27 cellular contexts compared by ENCODE assay signal in the genomic region with DNA sequence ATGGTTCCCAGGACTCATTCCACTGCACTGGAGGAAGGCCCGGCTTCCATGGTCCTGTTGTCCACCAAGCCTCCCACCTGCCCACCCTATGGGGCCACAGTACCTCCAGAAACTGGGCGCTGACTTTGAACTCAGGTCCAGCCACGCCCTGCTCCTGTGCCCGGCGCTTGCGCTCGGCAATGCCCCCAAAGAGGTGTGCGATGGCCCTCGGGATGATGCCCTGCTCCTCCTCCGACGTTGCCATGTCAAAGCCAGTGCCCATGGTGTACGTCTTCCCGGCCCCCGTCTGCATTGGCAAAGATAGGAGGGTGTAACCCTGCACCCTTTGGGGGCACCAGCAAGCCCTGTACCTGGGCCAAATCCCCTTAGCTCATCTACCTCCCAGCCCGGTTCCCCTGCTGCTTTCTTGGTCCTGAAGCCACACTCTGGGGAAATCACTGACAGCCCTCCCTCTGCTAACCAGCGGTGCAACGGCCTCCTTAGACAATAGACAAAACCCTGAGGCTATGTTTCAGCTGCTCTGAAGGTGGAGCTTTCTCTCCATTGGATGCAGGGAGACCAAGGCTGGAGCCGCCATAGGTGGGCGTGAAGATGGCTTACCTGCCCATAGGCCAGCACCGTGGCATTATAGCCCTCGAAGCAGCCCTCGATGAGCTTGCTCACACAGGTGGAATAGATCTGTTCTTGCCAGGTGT. TPM values are rescaled to one million over a fixed set of nuclear protein-coding genes. Genes with fewer than 3 reads are reported as not detected.
DNase-seq lines count a peak whose midpoint lies in the region; ATAC-seq, FAIRE-seq and TF ChIP-seq lines count a peak whose summit lies in the region.
"Had no signal": no experiment of that assay in that cellular context is flagged by ENCODE, and none has a peak within 500 bp of the region (broad histone marks: within the 10 kb centered on the region; RNA-seq: fewer than 3 reads in every experiment).

No MANE protein-coding gene starts in this region.

- H3K4me2 ChIP-seq in neuronal stem cell (ENCODE audit: insufficient read depth, low read length, poor library complexity, severe bottlenecking): no peak overlapping the region

- no peak for TF ChIP-seq POLR2A in GM12892 (IDR thresholded peaks at IDR 0.05; ENCODE audit: low read depth, low read length)

- H2BK12ac ChIP-seq in neuronal stem cell (ENCODE audit: low read length): no peak overlapping the region

- WGBS in neuronal stem cell (ENCODE audit: extremely low coverage in 2 of 2, insufficient read length in 2 of 2, insufficient replicate concordance in 1 of 2), 2 donors: no CpG with 5 or more reads among the region's 22 CpGs

- H4K91ac ChIP-seq in neuronal stem cell (ENCODE audit: low read depth, low read length, poor library complexity): no peak overlapping the region

- H2AK5ac ChIP-seq in neuronal stem cell (ENCODE audit: low read depth, low read length): peak overlapping the region; percentile 10

- peaks cover 22 to 30% of the 10 kb centered on the region in 2 donors for H3K4me1 ChIP-seq in neuronal stem cell (ENCODE audit: control insufficient read depth in 2 of 2, insufficient read depth in 1 of 2, low read depth in 1 of 2, low read length in 2 of 2)
- H3K4me1 ChIP-seq: body of pancreas, gastrocnemius medialis, transverse colon had no signal

- H3K27ac ChIP-seq in neuronal stem cell (replicated peaks; ENCODE audit: low read length): no peak overlapping the region
- H3K27ac ChIP-seq: body of pancreas, esophagus muscularis mucosa, gastrocnemius medialis, RWPE1, SK-N-MC, transverse colon, VCaP had no signal

- DNase-seq in activated naive CD8-positive, alpha-beta T cell treated with anti-CD3 and anti-CD28 coated beads for 36 hours: no peak
- DNase-seq in NCI-H146 (lab: John Stamatoyannopoulos, UW) (peak; percentile 96), neuronal stem cell (ENCODE audit: low spot score) (no peak), NCI-H1048 (lab: John Stamatoyannopoulos, UW) (no peak), GM12892 (ENCODE audit: insufficient read length) (no peak)
- DNase-seq in activated naive CD4-positive, alpha-beta T cell treated with anti-CD3 and anti-CD28 coated beads, Interleukin-2, amount 50 U/mL, for 72 hours (ENCODE audit: low spot score in 2 of 2): no peak
- DNase-seq: activated CD4-positive, alpha-beta T cell treated with anti-CD3 and anti-CD28 coated beads, Interleukin-2, amount 10 ng/mL, durations not matched to agents 7 days and 5 days; activated gamma-delta T cell treated with Interleukin-2 at 50 U/mL for 16 hours; body of pancreas; DMS79 treated with DMSO at 0.1 percent for 48 hours; gastrocnemius medialis; hypothalamus; NCI-H2029 treated with DMSO at 0.1 percent for 48 hours; NCI-H524; occipital lobe; retina; stimulated activated CD4-positive, alpha-beta T cell treated with anti-CD3 and anti-CD28 coated beads, Interleukin-4, amount 100 ng/mL, for 4 hours; transverse colon had no signal

- H3K4me1 Mint-ChIP-seq in activated naive CD8-positive, alpha-beta T cell (ENCODE audit: low read depth): peaks cover 47% of the 10 kb centered on the region
- H3K4me1 Mint-ChIP-seq in activated naive CD8-positive, alpha-beta T cell treated with anti-CD3 and anti-CD28 coated beads for 36 hours: peaks cover 39% of the 10 kb centered on the region

- H3K14ac ChIP-seq in neuronal stem cell (ENCODE audit: low read length): no peak overlapping the region

- ATAC-seq in activated naive CD4-positive, alpha-beta T cell treated with anti-CD3 and anti-CD28 coated beads, Interleukin-2, amount 50 U/mL, for 72 hours: no peak
- ATAC-seq in GM21390 (IDR thresholded peaks at IDR 0.05; ENCODE audit: unreplicated experiment): no peak
- ATAC-seq: body of pancreas, gastrocnemius medialis had no signal

- no peak overlapping the region for H3K4me3 Mint-ChIP-seq in activated naive CD8-positive, alpha-beta T cell
- H3K4me3 Mint-ChIP-seq in activated naive CD8-positive, alpha-beta T cell treated with anti-CD3 and anti-CD28 coated beads for 36 hours: no peak overlapping the region
- H3K4me3 Mint-ChIP-seq: activated CD4-positive, alpha-beta T cell treated with anti-CD3 and anti-CD28 coated beads, Interleukin-2, amount 10 ng/mL, durations not matched to agents 7 days and 5 days; stimulated activated naive CD8-positive, alpha-beta T cell treated with anti-CD3 and anti-CD28 coated beads, Interleukin-15, Interleukin-2, amounts not matched to agents 100 ng/mL and 50 ng/mL, for 24 hours had no signal

- H2AFZ ChIP-seq in neuronal stem cell (ENCODE audit: low read length): no peak overlapping the region

- peak overlapping the region; percentile 66 for H3K27ac Mint-ChIP-seq in activated naive CD8-positive, alpha-beta T cell
- H3K27ac Mint-ChIP-seq in activated naive CD8-positive, alpha-beta T cell treated with anti-CD3 and anti-CD28 coated beads for 36 hours: no peak overlapping the region
- H3K27ac Mint-ChIP-seq in activated naive CD4-positive, alpha-beta T cell treated with anti-CD3 and anti-CD28 coated beads, Interleukin-2, amount 50 U/mL, for 72 hours: peak overlapping the region; percentile 36 to 39
- H3K27ac Mint-ChIP-seq: stimulated activated naive CD8-positive, alpha-beta T cell treated with anti-CD3 and anti-CD28 coated beads, Interleukin-15, Interleukin-2, amounts not matched to agents 100 ng/mL and 50 ng/mL, for 24 hours had no signal

- no peak overlapping the region for H3K9ac ChIP-seq in neuronal stem cell (ENCODE audit: low read depth, low read length, poor library complexity)

- no peak overlapping the region for H3K4me3 ChIP-seq in neuronal stem cell (ENCODE audit: low read length in 2 of 2)
- H3K4me3 ChIP-seq: body of pancreas, esophagus muscularis mucosa, gastrocnemius medialis, SK-N-MC, transverse colon had no signal

- no peak overlapping the region for H4K8ac ChIP-seq in neuronal stem cell (ENCODE audit: low read depth, low read length)

- H3K4ac ChIP-seq in neuronal stem cell (ENCODE audit: low read length): no peak overlapping the region

- H3K9me3 Mint-ChIP-seq in activated naive CD8-positive, alpha-beta T cell (ENCODE audit: low read depth): no peaks in the 10 kb centered on the region
- H3K9me3 Mint-ChIP-seq in activated naive CD8-positive, alpha-beta T cell treated with anti-CD3 and anti-CD28 coated beads for 36 hours: no peaks in the 10 kb centered on the region
- H3K9me3 Mint-ChIP-seq in activated naive CD4-positive, alpha-beta T cell treated with anti-CD3 and anti-CD28 coated beads, Interleukin-2, amount 50 U/mL, for 72 hours: no peaks in the 10 kb centered on the region
- H3K9me3 Mint-ChIP-seq: activated CD4-positive, alpha-beta T cell treated with anti-CD3 and anti-CD28 coated beads, Interleukin-2, amount 10 ng/mL, durations not matched to agents 7 days and 5 days; stimulated activated naive CD8-positive, alpha-beta T cell treated with anti-CD3 and anti-CD28 coated beads, Interleukin-15, Interleukin-2, amounts not matched to agents 100 ng/mL and 50 ng/mL, for 24 hours had no signal

- peaks cover 0 to 2% of the 10 kb centered on the region in 2 donors for H3K9me3 ChIP-seq in neuronal stem cell (replicated peaks in 1 of 2; ENCODE audit: control insufficient read depth in 2 of 2, insufficient read depth in 1 of 2, low read depth in 1 of 2, low read length in 2 of 2)
- H3K9me3 ChIP-seq: body of pancreas, esophagus muscularis mucosa, gastrocnemius medialis, transverse colon had no signal

- no peaks in the 10 kb centered on the region for H3K27me3 ChIP-seq in neuronal stem cell (ENCODE audit: control insufficient read depth in 3 of 3, insufficient read depth in 3 of 3, low read depth in 1 of 3, low read length in 3 of 3)
- H3K27me3 ChIP-seq: body of pancreas, transverse colon had no signal

- no peaks in the 10 kb centered on the region for H3K36me3 Mint-ChIP-seq in activated naive CD8-positive, alpha-beta T cell
- H3K36me3 Mint-ChIP-seq in activated naive CD8-positive, alpha-beta T cell treated with anti-CD3 and anti-CD28 coated beads for 36 hours: peaks cover 8% of the 10 kb centered on the region
- H3K36me3 Mint-ChIP-seq in activated naive CD4-positive, alpha-beta T cell treated with anti-CD3 and anti-CD28 coated beads, Interleukin-2, amount 50 U/mL, for 72 hours: no peaks in the 10 kb centered on the region

- no peak overlapping the region for H2BK5ac ChIP-seq in neuronal stem cell (ENCODE audit: low read length)

- no peak overlapping the region for H3K23ac ChIP-seq in neuronal stem cell (ENCODE audit: low read depth, low read length, poor library complexity)

- H3K36me3 ChIP-seq in neuronal stem cell (replicated peaks in 1 of 2; ENCODE audit: control insufficient read depth in 2 of 2, insufficient read depth in 2 of 2, low read length in 2 of 2): peaks cover 6 to 22% of the 10 kb centered on the region in 2 donors
- H3K36me3 ChIP-seq: gastrocnemius medialis, transverse colon had no signal

- H2BK120ac ChIP-seq in neuronal stem cell (ENCODE audit: low read depth, low read length): no peak overlapping the region

- no peak overlapping the region for H2BK15ac ChIP-seq in neuronal stem cell (ENCODE audit: low read length)

- no peaks in the 10 kb centered on the region for H3K27me3 Mint-ChIP-seq in activated naive CD8-positive, alpha-beta T cell
- no peaks in the 10 kb centered on the region for H3K27me3 Mint-ChIP-seq in activated naive CD8-positive, alpha-beta T cell treated with anti-CD3 and anti-CD28 coated beads for 36 hours
- H3K27me3 Mint-ChIP-seq: activated CD4-positive, alpha-beta T cell treated with anti-CD3 and anti-CD28 coated beads, Interleukin-2, amount 10 ng/mL, durations not matched to agents 7 days and 5 days; stimulated activated naive CD8-positive, alpha-beta T cell treated with anti-CD3 and anti-CD28 coated beads, Interleukin-15, Interleukin-2, amounts not matched to agents 100 ng/mL and 50 ng/mL, for 24 hours had no signal

- peaks cover 5% of the 10 kb centered on the region for H3K79me1 ChIP-seq in neuronal stem cell (ENCODE audit: low read depth, low read length)

- FAIRE-seq in GM12892 (lab: Jason Lieb, UNC): no peak
- FAIRE-seq: colon, GM12891 had no signal

- no peak overlapping the region for H3K18ac ChIP-seq in neuronal stem cell (ENCODE audit: low read length)

RNA-seq across cellular contexts. Expression of gene KIF21B, which starts 14.7 kb away (rescaled TPM):
- total RNA-seq in activated naive CD8-positive, alpha-beta T cell treated with anti-CD3 and anti-CD28 coated beads for 36 hours: 10 to 100 TPM; 55.7 to 56.2 TPM
- 10 to 100 TPM; 55.9 to 58.1 TPM for total RNA-seq in activated naive CD4-positive, alpha-beta T cell treated with anti-CD3 and anti-CD28 coated beads, Interleukin-2, amount 50 U/mL, for 72 hours
- polyA plus RNA-seq in neuronal stem cell (2013, experiment 1 of 2): 8.0 TPM
- 8.0 TPM for polyA plus RNA-seq in neuronal stem cell (2013, experiment 2 of 2)
- 7.1 TPM for polyA plus RNA-seq in GM12892 (2012; ENCODE audit: missing spikeins)
